ENCODE assay signal across 9 cellular contexts in genomic region chr16:20910781-20911321, GRCh38. TPM values are rescaled to one million over a fixed set of nuclear protein-coding genes. Genes with fewer than 3 reads are reported as not detected.
DNase-seq lines count a peak whose midpoint lies in the region; ATAC-seq and TF ChIP-seq lines count a peak whose summit lies in the region.
"Had no signal": no experiment of that assay in that cellular context is flagged by ENCODE, and none has a peak within 500 bp of the region (broad histone marks: within the 10 kb centered on the region; RNA-seq: fewer than 3 reads in every experiment).

No MANE protein-coding gene starts in this region.

- peak overlapping the region; percentile 99 for H3K27ac ChIP-seq in epithelial cell of prostate
- H3K27ac ChIP-seq: SK-N-MC had no signal

- no peaks in the 10 kb centered on the region for H3K27me3 ChIP-seq in H7 (ENCODE audit: control insufficient read depth, insufficient read depth, low read length)

- no peaks in the 10 kb centered on the region for H3K36me3 Mint-ChIP-seq in osteocyte (ENCODE audit: unreplicated experiment)

- H3K36me3 ChIP-seq in H7 (replicated peaks; ENCODE audit: control insufficient read depth, insufficient read depth, low read length) = no peaks in the 10 kb centered on the region

- H3K9me3 Mint-ChIP-seq in osteocyte (ENCODE audit: unreplicated experiment) = no peaks in the 10 kb centered on the region

- TF ChIP-seq CTCF in osteocyte (IDR thresholded peaks at IDR 0.05) = no peak

- ATAC-seq in HG02763 (IDR thresholded peaks at IDR 0.05; ENCODE audit: unreplicated experiment) = no peak

- no peaks in the 10 kb centered on the region for H3K27me3 Mint-ChIP-seq in osteocyte (ENCODE audit: unreplicated experiment)

- peak; percentile 76 for DNase-seq in Daoy (ENCODE audit: low read depth)
- DNase-seq in RPMI7951 (ENCODE audit: low read depth) = peak; percentile 83
- peak; percentile 88 for DNase-seq in epithelial cell of prostate (ENCODE audit: low read depth, low spot score)
- DNase-seq in osteocyte (ENCODE audit: extremely low spot score, unreplicated experiment) = no peak
- no peak for DNase-seq in NCI-H82 treated with DMSO at 0.1 percent for 48 hours (lab: John Stamatoyannopoulos, UW; ENCODE audit: unreplicated experiment)
- no peak for DNase-seq in NCI-H128 (lab: John Stamatoyannopoulos, UW; ENCODE audit: unreplicated experiment)
- DNase-seq in H7 = no peak

- peak overlapping the region; percentile 85 for H3K27ac Mint-ChIP-seq in osteocyte (ENCODE audit: unreplicated experiment)

- peaks cover 51% of the 10 kb centered on the region for H3K4me1 Mint-ChIP-seq in osteocyte (ENCODE audit: unreplicated experiment)

- no peak overlapping the region for H3K4me3 ChIP-seq in H7 (ENCODE audit: insufficient read depth, low read depth, low read length)
- H3K4me3 ChIP-seq: SK-N-MC had no signal

- no peak overlapping the region for H3K4me3 Mint-ChIP-seq in osteocyte (ENCODE audit: unreplicated experiment)

RNA-seq across cellular contexts. Expression of gene LYRM1, which starts 10.3 kb away (rescaled TPM):
- total RNA-seq in Daoy (2014; rRNA removed; shearing (Covaris generic)) = 42.1 and 59.4 TPM in 2 replicates
- total RNA-seq in RPMI7951 (2014; rRNA removed; shearing (Covaris generic)) = 38.4 and 43.7 TPM in 2 replicates
- 14.9 and 18.1 TPM in 2 replicates for total RNA-seq in osteocyte
- total RNA-seq in H7 (2014; rRNA removed; shearing (Covaris generic)) = 29.8 and 42.4 TPM in 2 replicates

RNA-seq across cellular contexts. Expression of gene DCUN1D3, which starts 10.7 kb away (rescaled TPM):
- total RNA-seq in Daoy (2014; rRNA removed; shearing (Covaris generic)) = 10.2 and 16.9 TPM in 2 replicates
- 5.3 and 5.7 TPM in 2 replicates for total RNA-seq in RPMI7951 (2014; rRNA removed; shearing (Covaris generic))
- total RNA-seq in osteocyte = 19.3 and 19.6 TPM in 2 replicates
- 10.4 and 11.9 TPM in 2 replicates for total RNA-seq in H7 (2014; rRNA removed; shearing (Covaris generic))

Comparison
In these comparisons a context has a peak if more than half of its experiments do, and no peak if none do; other contexts are left out.
1. DNase-seq: peak in Daoy (single experiment), RPMI7951 (single experiment) and epithelial cell of prostate (single experiment); none in osteocyte (single experiment), NCI-H82 treated with DMSO at 0.1 percent for 48 hours (single experiment), NCI-H128 (single experiment) and H7 (single experiment).